In genomic region chr12:132300789-132301722, GRCh38 we compare ENCODE assay signal across 17 cellular contexts. TPM values are rescaled to one million over a fixed set of nuclear protein-coding genes. Genes with fewer than 3 reads are reported as not detected.
DNase-seq lines count a peak whose midpoint lies in the region; TF ChIP-seq lines count a peak whose summit lies in the region.
"Had no signal": no experiment of that assay in that cellular context is flagged by ENCODE, and none has a peak within 500 bp of the region (broad histone marks: within the 10 kb centered on the region; RNA-seq: fewer than 3 reads in every experiment).

No MANE protein-coding gene starts in this region.

- H2BK120ac ChIP-seq in neuronal stem cell (ENCODE audit: low read depth, low read length), result no peak overlapping the region

- H4K20me1 ChIP-seq in BLaER1, result no peaks in the 10 kb centered on the region
- no peaks in the 10 kb centered on the region for H4K20me1 ChIP-seq in mammary epithelial cell (ENCODE audit: insufficient read depth, low read length)

- H2BK5ac ChIP-seq in neuronal stem cell (ENCODE audit: low read length), result no peak overlapping the region

- peak overlapping the region; percentile 89 for H3K23ac ChIP-seq in neuronal stem cell (ENCODE audit: low read depth, low read length, poor library complexity)

- BruUV-seq in mammary epithelial cell (replicated peaks; lab: Mats Ljungman, UMichigan), result no TSS peak

- H3K79me2 ChIP-seq in mammary epithelial cell (ENCODE audit: insufficient read depth, low read length), result no peaks in the 10 kb centered on the region

- H3K9me3 ChIP-seq in BLaER1 (peaks cover 51% of the 10 kb centered on the region), HEK293 (ENCODE audit: control insufficient read depth, insufficient read depth, low read depth, low read length) (no peaks in the 10 kb centered on the region), neuronal stem cell (replicated peaks in 1 of 2; ENCODE audit: control insufficient read depth in 2 of 2, insufficient read depth in 1 of 2, low read depth in 1 of 2, low read length in 2 of 2) (no peaks in the 10 kb centered on the region), mammary epithelial cell (replicated peaks; ENCODE audit: insufficient read depth, low read length) (peaks cover 21% of the 10 kb centered on the region)

- peaks cover 13% of the 10 kb centered on the region; the same call in 1 of the 2 replicates for H3K4me1 ChIP-seq in BLaER1
- no peaks in the 10 kb centered on the region for H3K4me1 ChIP-seq in HEK293 (ENCODE audit: control insufficient read depth, insufficient read depth, low read length)
- H3K4me1 ChIP-seq in neuronal stem cell (ENCODE audit: control insufficient read depth in 2 of 2, insufficient read depth in 1 of 2, low read depth in 1 of 2, low read length in 2 of 2), result no peaks in the 10 kb centered on the region
- no peaks in the 10 kb centered on the region for H3K4me1 ChIP-seq in mammary epithelial cell (ENCODE audit: insufficient read depth, low read length)

- H3K4ac ChIP-seq in neuronal stem cell (ENCODE audit: low read length), result no peak overlapping the region

- in situ Hi-C loops in mammary epithelial cell (cut with MboI; ENCODE audit: low sequenced_read_pairs in 2 of 2), result no loop called here

- H3K27ac ChIP-seq in BLaER1 (no peak overlapping the region), HEK293 (ENCODE audit: extremely low read depth, low read depth, low read length) (no peak overlapping the region), neuronal stem cell (replicated peaks; ENCODE audit: low read length) (no peak overlapping the region), mammary epithelial cell (ENCODE audit: insufficient read depth, low read depth, low read length) (no peak overlapping the region)
- H3K27ac ChIP-seq: HL-60 had no signal

- H3K79me1 ChIP-seq in neuronal stem cell (ENCODE audit: low read depth, low read length), result no peaks in the 10 kb centered on the region

- no peak overlapping the region for H3K4me3 Mint-ChIP-seq in glutamatergic neuron (ENCODE audit: unreplicated experiment)
- H3K4me3 Mint-ChIP-seq: CD8-positive, alpha-beta memory T cell; T-cell had no signal

- no peak overlapping the region for H2AK5ac ChIP-seq in neuronal stem cell (ENCODE audit: low read depth, low read length)

- peaks cover 4% of the 10 kb centered on the region for H3K9me3 Mint-ChIP-seq in glutamatergic neuron (ENCODE audit: unreplicated experiment)
- H3K9me3 Mint-ChIP-seq: CD8-positive, alpha-beta memory T cell; T-cell had no signal

- H3K27me3 ChIP-seq in BLaER1, result peaks cover 10% of the 10 kb centered on the region; the same call in 1 of the 2 replicates
- H3K27me3 ChIP-seq in neuronal stem cell (ENCODE audit: control insufficient read depth in 3 of 3, insufficient read depth in 3 of 3, low read depth in 1 of 3, low read length in 3 of 3), result peaks cover 0 to 9% (median 1%) of the 10 kb centered on the region in 3 experiments
- no peaks in the 10 kb centered on the region for H3K27me3 ChIP-seq in mammary epithelial cell (ENCODE audit: insufficient read depth, low read length)
- no peaks in the 10 kb centered on the region for H3K27me3 ChIP-seq in H7 (ENCODE audit: control insufficient read depth, insufficient read depth, low read length)

- dilution Hi-C loops in mammary epithelial cell (cut with HindIII; ENCODE audit: low sequenced_read_pairs), result no loop called here

- H2BK15ac ChIP-seq in neuronal stem cell (ENCODE audit: low read length), result no peak overlapping the region

- H3K36me3 ChIP-seq in BLaER1, result no peaks in the 10 kb centered on the region
- no peaks in the 10 kb centered on the region for H3K36me3 ChIP-seq in HEK293 (ENCODE audit: control insufficient read depth in 2 of 2, insufficient read depth in 1 of 2, low read length in 2 of 2)
- H3K36me3 ChIP-seq in neuronal stem cell (replicated peaks in 1 of 2; ENCODE audit: control insufficient read depth in 2 of 2, insufficient read depth in 2 of 2, low read length in 2 of 2), result no peaks in the 10 kb centered on the region
- H3K36me3 ChIP-seq in mammary epithelial cell (ENCODE audit: insufficient read depth, low read length), result no peaks in the 10 kb centered on the region
- no peaks in the 10 kb centered on the region for H3K36me3 ChIP-seq in H7 (replicated peaks; ENCODE audit: control insufficient read depth, insufficient read depth, low read length)

- H3K9ac ChIP-seq in BLaER1, result no peak overlapping the region
- no peak overlapping the region for H3K9ac ChIP-seq in neuronal stem cell (ENCODE audit: low read depth, low read length, poor library complexity)
- H3K9ac ChIP-seq in mammary epithelial cell (ENCODE audit: insufficient read depth, low read length), result no peak overlapping the region

- DNase-seq in glutamatergic neuron (peak; percentile 59), neuronal stem cell (ENCODE audit: low spot score) (no peak), mammary epithelial cell (no peak), SW480 (ENCODE audit: low spot score) (no peak), H7 (no peak)
- DNase-seq: NCI-H1417, NCI-H187 treated with DMSO at 0.1 percent for 48 hours, NCI-H748 treated with DMSO at 0.1 percent for 48 hours, OCI-M1, RPMI8226, T-cell had no signal

- no peak overlapping the region for H2BK12ac ChIP-seq in neuronal stem cell (ENCODE audit: low read length)

- no peak overlapping the region for H3K14ac ChIP-seq in neuronal stem cell (ENCODE audit: low read length)

- WGBS in neuronal stem cell (ENCODE audit: extremely low coverage in 2 of 2, insufficient read length in 2 of 2, insufficient replicate concordance in 1 of 2), 2 donors, result no CpG with 5 or more reads among the region's 26 CpGs
- WGBS in mammary epithelial cell (ENCODE audit: low coverage, missing lambda C conversion rate), result 64% methylated on average over 21 of the region's 26 CpGs

- H3K4me1 Mint-ChIP-seq in glutamatergic neuron (ENCODE audit: low read depth, unreplicated experiment), result no peaks in the 10 kb centered on the region
- H3K4me1 Mint-ChIP-seq: CD8-positive, alpha-beta memory T cell; T-cell had no signal

- H3K4me3 ChIP-seq in BLaER1, result no peak overlapping the region
- no peak overlapping the region for H3K4me3 ChIP-seq in HEK293 (ENCODE audit: low read depth, low read length)
- H3K4me3 ChIP-seq in neuronal stem cell (ENCODE audit: low read length in 2 of 2), result no peak overlapping the region
- no peak overlapping the region for H3K4me3 ChIP-seq in mammary epithelial cell (replicated peaks in 1 of 3; ENCODE audit: insufficient read depth in 1 of 3, low read depth in 2 of 3, low read length in 3 of 3)
- H3K4me3 ChIP-seq in H7 (ENCODE audit: insufficient read depth, low read depth, low read length), result no peak overlapping the region

- peaks cover 2% of the 10 kb centered on the region for H3K27me3 Mint-ChIP-seq in glutamatergic neuron (ENCODE audit: unreplicated experiment)
- H3K27me3 Mint-ChIP-seq: CD8-positive, alpha-beta memory T cell had no signal

- no peaks in the 10 kb centered on the region for H3K36me3 Mint-ChIP-seq in glutamatergic neuron (ENCODE audit: unreplicated experiment)
- H3K36me3 Mint-ChIP-seq: CD8-positive, alpha-beta memory T cell; T-cell had no signal

- no peak overlapping the region for H4K91ac ChIP-seq in neuronal stem cell (ENCODE audit: low read depth, low read length, poor library complexity)

- H2AFZ ChIP-seq in neuronal stem cell (ENCODE audit: low read length), result no peak overlapping the region
- no peak overlapping the region for H2AFZ ChIP-seq in mammary epithelial cell (ENCODE audit: low read depth, low read length)

- POLR2A ChIA-PET in HEK293 (lab: Yijun Ruan, JAX), result no interaction called here

- intact Hi-C loops in mammary epithelial cell (cut with micrococcal nuclease), result no loop called here

- no peak overlapping the region for H4K8ac ChIP-seq in neuronal stem cell (ENCODE audit: low read depth, low read length)

- peak overlapping the region; percentile 26; the same call in 1 of the 2 replicates for H3K4me2 ChIP-seq in BLaER1
- no peak overlapping the region for H3K4me2 ChIP-seq in neuronal stem cell (ENCODE audit: insufficient read depth, low read length, poor library complexity, severe bottlenecking)
- no peak overlapping the region for H3K4me2 ChIP-seq in mammary epithelial cell (ENCODE audit: insufficient read depth, low read depth, low read length)

- TF ChIP-seq CTCF in HEK293 (tag by site-specific recombination; IDR thresholded peaks at IDR 0.05) (no peak), glutamatergic neuron (IDR thresholded peaks at IDR 0.05; ENCODE audit: partially characterized antibody, unreplicated experiment) (no peak), mammary epithelial cell (conservative IDR thresholded peaks at IDR 0.05 in 1 of 2, IDR thresholded peaks at IDR 0.05 in 1 of 2; ENCODE audit: extremely low read depth in 1 of 2, insufficient read depth in 1 of 2, low read depth in 1 of 2, low read length in 2 of 2) (no peak)

- H3K27ac Mint-ChIP-seq in glutamatergic neuron (ENCODE audit: unreplicated experiment), result no peak overlapping the region
- H3K27ac Mint-ChIP-seq: CD8-positive, alpha-beta memory T cell; T-cell had no signal

- no peak overlapping the region for H3K18ac ChIP-seq in neuronal stem cell (ENCODE audit: low read length)

- CTCF ChIA-PET in HEK293 (lab: Yijun Ruan, JAX), result interaction anchor here (0.7 kb wide), 1 partner anchor 171 kb away, joined by 4 read pairs; no protein-coding TSS in a partner anchor
- CTCF ChIA-PET in mammary epithelial cell (lab: Charles Lee; ENCODE audit: low non-redundant PET), result no interaction called here

TF ChIP-seq in HEK293, 187 proteins besides CTCF, POLR2A, EP300 and RAD21 (continues in another document):
- TF ChIP-seq ZNF610 (tag by site-specific recombination; IDR thresholded peaks at IDR 0.05; ENCODE audit: borderline replicate concordance) (no peak), ZNF341 (tag by site-specific recombination; IDR thresholded peaks at IDR 0.05; ENCODE audit: low read depth) (no peak), ZNF24 (tag by site-specific recombination; IDR thresholded peaks at IDR 0.05) (no peak), BCL11A (tag by site-specific recombination; IDR thresholded peaks at IDR 0.05; ENCODE audit: low read depth) (no peak), SCRT1 (tag by site-specific recombination; IDR thresholded peaks at IDR 0.05; ENCODE audit: borderline replicate concordance) (no peak), ZNF529 (tag by site-specific recombination; IDR thresholded peaks at IDR 0.05; ENCODE audit: insufficient replicate concordance) (no peak), ZFHX2 (tag by site-specific recombination; conservative IDR thresholded peaks at IDR 0.05) (peak; percentile 23; the same call in 1 of the 2 replicates)

RNA-seq across cellular contexts. Expression of gene GALNT9, which starts 28.3 kb away (rescaled TPM):
- total RNA-seq in glutamatergic neuron (ENCODE audit: unreplicated experiment), result 13.7 TPM
- polyA plus RNA-seq in neuronal stem cell (2013, experiment 1 of 2), result 0.13 TPM
- polyA plus RNA-seq in neuronal stem cell (2013, experiment 2 of 2), result 0.14 TPM
- not detected for total RNA-seq in mammary epithelial cell
- not detected for polyA plus RNA-seq in mammary epithelial cell
- polyA minus RNA-seq in mammary epithelial cell, result not detected
- total RNA-seq in H7 (2014; rRNA removed; shearing (Covaris generic)), result 0.44 and 0.45 TPM in 2 replicates
- total RNA-seq: NCI-H460 had no signal
- polyA plus RNA-seq: BJ; CD8-positive, alpha-beta memory T cell had no signal

Comparison
In these comparisons a context has a peak if more than half of its experiments do, and no peak if none do; other contexts are left out.
1. RNA of gene GALNT9, which starts 28.3 kb away (total RNA-seq): 13.7 TPM in glutamatergic neuron (single experiment); 0.44 to 0.45 TPM in H7 and not detected in mammary epithelial cell; every median in the first group is over 10 times any median in the second.